ENCODE assay signal across 16 cellular contexts in genomic region chr10:76558586-76558985, GRCh38.
DNase-seq lines count a peak whose midpoint lies in the region; ATAC-seq and TF ChIP-seq lines count a peak whose summit lies in the region.
"Had no signal": no experiment of that assay in that cellular context is flagged by ENCODE, and none has a peak within 500 bp of the region (broad histone marks: within the 10 kb centered on the region; RNA-seq: fewer than 3 reads in every experiment).

No MANE protein-coding gene starts in this region.

- no peak overlapping the region for H2AFZ ChIP-seq in smooth muscle cell (ENCODE audit: low read depth)
- H2AFZ ChIP-seq: parathyroid adenoma had no signal

- peak overlapping the region; percentile 37 for H3K4me2 ChIP-seq in smooth muscle cell

- no peak for TF ChIP-seq POLR2A in gastroesophageal sphincter (IDR thresholded peaks at IDR 0.05)

- H3K9ac ChIP-seq in smooth muscle cell (ENCODE audit: low read depth), result no peak overlapping the region
- H3K9ac ChIP-seq: parathyroid adenoma had no signal

- H3K4me1 Mint-ChIP-seq in HFFc6 (ENCODE audit: low read depth), result peaks cover 29% of the 10 kb centered on the region
- no peaks in the 10 kb centered on the region for H3K4me1 Mint-ChIP-seq in glutamatergic neuron (ENCODE audit: low read depth, unreplicated experiment)
- H3K4me1 Mint-ChIP-seq: activated naive CD4-positive, alpha-beta T cell treated with anti-CD3 and anti-CD28 coated beads, Interleukin-2, amount 10 ng/mL, durations not matched to agents 7 days and 5 days had no signal

- H3K27me3 ChIP-seq in ascending aorta, result no peaks in the 10 kb centered on the region
- no peaks in the 10 kb centered on the region for H3K27me3 ChIP-seq in gastroesophageal sphincter
- no peaks in the 10 kb centered on the region for H3K27me3 ChIP-seq in smooth muscle cell (ENCODE audit: low read depth)
- no peaks in the 10 kb centered on the region for H3K27me3 ChIP-seq in SJCRH30
- H3K27me3 ChIP-seq: tibial nerve had no signal

- H3K9me3 Mint-ChIP-seq in HFFc6, result no peaks in the 10 kb centered on the region
- no peaks in the 10 kb centered on the region for H3K9me3 Mint-ChIP-seq in glutamatergic neuron (ENCODE audit: unreplicated experiment)
- H3K9me3 Mint-ChIP-seq: activated naive CD4-positive, alpha-beta T cell treated with anti-CD3 and anti-CD28 coated beads, Interleukin-2, amount 10 ng/mL, durations not matched to agents 7 days and 5 days had no signal

- H3K27ac ChIP-seq in ascending aorta (peak overlapping the region; percentile 41 to 43), gastroesophageal sphincter (peak overlapping the region in 3 of 4 donors; percentile 64 to 72 (median 68)), smooth muscle cell (ENCODE audit: low read depth) (no peak overlapping the region), SJCRH30 (no peak overlapping the region)
- H3K27ac ChIP-seq: parathyroid adenoma, SK-N-MC had no signal

- peaks cover 18% of the 10 kb centered on the region for H3F3A ChIP-seq in smooth muscle cell (ENCODE audit: low read depth)

- H3K4me1 ChIP-seq in ascending aorta, result peaks cover 0 to 25% of the 10 kb centered on the region in 2 donors
- H3K4me1 ChIP-seq in gastroesophageal sphincter, result peaks cover 0 to 28% (median 15%) of the 10 kb centered on the region in 3 donors
- H3K4me1 ChIP-seq in smooth muscle cell (ENCODE audit: low read depth), result peaks cover 12% of the 10 kb centered on the region
- no peaks in the 10 kb centered on the region for H3K4me1 ChIP-seq in SJCRH30
- H3K4me1 ChIP-seq: parathyroid adenoma had no signal

- peaks cover 17% of the 10 kb centered on the region for H3K27me3 Mint-ChIP-seq in HFFc6 (ENCODE audit: insufficient read depth)
- no peaks in the 10 kb centered on the region for H3K27me3 Mint-ChIP-seq in glutamatergic neuron (ENCODE audit: unreplicated experiment)
- H3K27me3 Mint-ChIP-seq: activated naive CD4-positive, alpha-beta T cell treated with anti-CD3 and anti-CD28 coated beads, Interleukin-2, amount 10 ng/mL, durations not matched to agents 7 days and 5 days had no signal

- H3K9me3 ChIP-seq in ascending aorta, result no peaks in the 10 kb centered on the region
- H3K9me3 ChIP-seq in gastroesophageal sphincter, result no peaks in the 10 kb centered on the region
- no peaks in the 10 kb centered on the region for H3K9me3 ChIP-seq in smooth muscle cell (replicated peaks; ENCODE audit: low read depth)
- H3K9me3 ChIP-seq in SJCRH30 (replicated peaks), result no peaks in the 10 kb centered on the region
- H3K9me3 ChIP-seq: tibial nerve had no signal

- H3K27ac Mint-ChIP-seq in HFFc6 (peak overlapping the region; percentile 50; the same call in 1 of the 2 replicates), glutamatergic neuron (ENCODE audit: unreplicated experiment) (no peak overlapping the region)
- H3K27ac Mint-ChIP-seq: activated naive CD4-positive, alpha-beta T cell treated with anti-CD3 and anti-CD28 coated beads, Interleukin-2, amount 10 ng/mL, durations not matched to agents 7 days and 5 days had no signal

- no peaks in the 10 kb centered on the region for H3K36me3 Mint-ChIP-seq in HFFc6 (ENCODE audit: low read depth)
- H3K36me3 Mint-ChIP-seq in glutamatergic neuron (ENCODE audit: unreplicated experiment), result no peaks in the 10 kb centered on the region
- H3K36me3 Mint-ChIP-seq: activated naive CD4-positive, alpha-beta T cell treated with anti-CD3 and anti-CD28 coated beads, Interleukin-2, amount 10 ng/mL, durations not matched to agents 7 days and 5 days had no signal

- intact Hi-C loops in ascending aorta (cut with DNase I), result no loop called here

- H3K4me3 ChIP-seq in ascending aorta (no peak overlapping the region), gastroesophageal sphincter (no peak overlapping the region), smooth muscle cell (no peak overlapping the region), SJCRH30 (no peak overlapping the region)
- H3K4me3 ChIP-seq: SK-N-MC, tibial nerve had no signal

- H3K4me3 Mint-ChIP-seq in HFFc6, result peak overlapping the region; percentile 20; the same call in 1 of the 2 replicates
- H3K4me3 Mint-ChIP-seq in glutamatergic neuron (ENCODE audit: unreplicated experiment), result no peak overlapping the region
- H3K4me3 Mint-ChIP-seq: activated naive CD4-positive, alpha-beta T cell treated with anti-CD3 and anti-CD28 coated beads, Interleukin-2, amount 10 ng/mL, durations not matched to agents 7 days and 5 days had no signal

- WGBS in gastroesophageal sphincter (ENCODE audit: low coverage in 1 of 2), 2 donors, result 80% methylated on average over 1 of the region's 1 CpG; no CpG with 5 or more reads in 1 of the 2 donors
- 36% methylated on average over 1 of the region's 1 CpG for WGBS in smooth muscle cell (ENCODE audit: low lambda C conversion rate)

- ATAC-seq in gastroesophageal sphincter, result peak; percentile 57

- no peaks in the 10 kb centered on the region for H3K36me3 ChIP-seq in ascending aorta
- no peaks in the 10 kb centered on the region for H3K36me3 ChIP-seq in gastroesophageal sphincter
- H3K36me3 ChIP-seq in smooth muscle cell (ENCODE audit: low read depth), result no peaks in the 10 kb centered on the region
- no peaks in the 10 kb centered on the region for H3K36me3 ChIP-seq in SJCRH30
- H3K36me3 ChIP-seq: tibial nerve had no signal

- DNase-seq in HFFc6, result peak; percentile 82
- DNase-seq in ascending aorta (ENCODE audit: low spot score in 2 of 2), result peak in 1 of 2 donors; percentile 74
- no peak for DNase-seq in smooth muscle cell (lab: John Stamatoyannopoulos, UW; ENCODE audit: unreplicated experiment)
- DNase-seq in activated T-cell treated with anti-CD3 and anti-CD28 coated beads, Interleukin-2, amount 50 U/mL, for 48 hours, result no peak
- no peak for DNase-seq in glutamatergic neuron
- DNase-seq in SJCRH30, result no peak
- DNase-seq in activated CD4-positive, alpha-beta T cell treated with anti-CD3 and anti-CD28 coated beads for 48 hours, result no peak
- DNase-seq: activated CD4-positive, alpha-beta T cell treated with anti-CD3 and anti-CD28 coated beads for 4 hours; activated naive CD4-positive, alpha-beta T cell treated with anti-CD3 and anti-CD28 coated beads, Interleukin-2, amount 10 ng/mL, durations not matched to agents 7 days and 5 days; DND-41; effector memory CD4-positive, alpha-beta T cell; islet precursor cell had no signal

- H4K20me1 ChIP-seq in smooth muscle cell (ENCODE audit: low read depth), result no peaks in the 10 kb centered on the region

- no peak for TF ChIP-seq CTCF in HFFc6 (IDR thresholded peaks at IDR 0.05)
- no peak for TF ChIP-seq CTCF in ascending aorta (IDR thresholded peaks at IDR 0.05)
- TF ChIP-seq CTCF in gastroesophageal sphincter (IDR thresholded peaks at IDR 0.05), result no peak
- TF ChIP-seq CTCF in smooth muscle cell (IDR thresholded peaks at IDR 0.05; ENCODE audit: borderline replicate concordance, insufficient read depth, poor library complexity, severe bottlenecking), result no peak
- TF ChIP-seq CTCF in glutamatergic neuron (IDR thresholded peaks at IDR 0.05; ENCODE audit: partially characterized antibody, unreplicated experiment), result no peak

- no peak for TF ChIP-seq EP300 in gastroesophageal sphincter (IDR thresholded peaks at IDR 0.05)

- no peaks in the 10 kb centered on the region for H3K79me2 ChIP-seq in smooth muscle cell (ENCODE audit: low read depth)
- H3K79me2 ChIP-seq: parathyroid adenoma had no signal

Comparison
In these comparisons a context has a peak if more than half of its experiments do, and no peak if none do; other contexts are left out.
1. H3K27ac ChIP-seq: peak in ascending aorta (2 of 2) and gastroesophageal sphincter (3 of 4); none in smooth muscle cell (single experiment) and SJCRH30 (single experiment).